Comparison of ENCODE assay signal across 11 cellular contexts in genomic region chr12:127809236-127809635, GRCh38.
DNase-seq lines count a peak whose midpoint lies in the region; TF ChIP-seq lines count a peak whose summit lies in the region.
"Had no signal": no experiment of that assay in that cellular context is flagged by ENCODE, and none has a peak within 500 bp of the region (broad histone marks: within the 10 kb centered on the region; RNA-seq: fewer than 3 reads in every experiment).

No MANE protein-coding gene starts in this region.

- no peaks in the 10 kb centered on the region for H3K27me3 Mint-ChIP-seq in Calu3 (ENCODE audit: unreplicated experiment)
- H3K27me3 Mint-ChIP-seq: activated CD4-positive, alpha-beta T cell treated with anti-CD3 and anti-CD28 coated beads for 36 hours; B cell had no signal

- H3K4me3 Mint-ChIP-seq in Calu3 (ENCODE audit: low read depth, unreplicated experiment) = no peak overlapping the region
- H3K4me3 Mint-ChIP-seq: activated CD4-positive, alpha-beta T cell treated with anti-CD3 and anti-CD28 coated beads for 36 hours; B cell had no signal

- 56 to 71% methylated on average over 1 of the region's 1 CpG for WGBS in transverse colon (ENCODE audit: low coverage in 1 of 2), 2 donors

- no peak for TF ChIP-seq CTCF in transverse colon (IDR thresholded peaks at IDR 0.05)
- TF ChIP-seq CTCF in tibial artery (IDR thresholded peaks at IDR 0.05) = no peak
- no peak for TF ChIP-seq CTCF in Calu3 (IDR thresholded peaks at IDR 0.05; ENCODE audit: unreplicated experiment)

- TF ChIP-seq EP300 in transverse colon (IDR thresholded peaks at IDR 0.05; ENCODE audit: low read depth) = no peak

- H3K27ac ChIP-seq in transverse colon (peak overlapping the region in 3 of 4 donors; percentile 2 to 39 (median 3)), tibial artery (peak overlapping the region in 1 of 2 donors; percentile 4)

- H3K4me3 ChIP-seq in transverse colon = no peak overlapping the region
- H3K4me3 ChIP-seq in tibial artery = no peak overlapping the region

- H3K27ac Mint-ChIP-seq in Calu3 (ENCODE audit: unreplicated experiment) = no peak overlapping the region
- H3K27ac Mint-ChIP-seq: activated CD4-positive, alpha-beta T cell treated with anti-CD3 and anti-CD28 coated beads for 36 hours; B cell had no signal

- H3K9me3 ChIP-seq in transverse colon (no peaks in the 10 kb centered on the region), tibial artery (no peaks in the 10 kb centered on the region)

- CTCF ChIA-PET in Calu3 (lab: Charles Lee) = no interaction called here

- H3K4me1 Mint-ChIP-seq in Calu3 (ENCODE audit: low read depth, unreplicated experiment) = no peaks in the 10 kb centered on the region
- H3K4me1 Mint-ChIP-seq: activated CD4-positive, alpha-beta T cell treated with anti-CD3 and anti-CD28 coated beads for 36 hours; B cell had no signal

- in situ Hi-C loops in transverse colon (cut with MboI; ENCODE audit: low pct_ligation_motif_present in 1 of 4, low pct_unique_long_range_greater_than_20kb in 1 of 4, low sequenced_read_pairs in 3 of 4) = no loop called here

- H3K9me3 Mint-ChIP-seq in Calu3 (ENCODE audit: low read depth, unreplicated experiment) = peaks cover 20% of the 10 kb centered on the region

- H3K36me3 ChIP-seq in transverse colon = no peaks in the 10 kb centered on the region
- no peaks in the 10 kb centered on the region for H3K36me3 ChIP-seq in tibial artery

- no peaks in the 10 kb centered on the region for H3K36me3 Mint-ChIP-seq in Calu3 (ENCODE audit: insufficient read depth, unreplicated experiment)

- TF ChIP-seq POLR2A in transverse colon (IDR thresholded peaks at IDR 0.05) = no peak

- DNase-seq in NCI-H510A treated with DMSO at 0.1 percent for 48 hours (lab: John Stamatoyannopoulos, UW) (peak; percentile 35), NCI-H510A (lab: John Stamatoyannopoulos, UW) (no peak), amniotic stem cell (lab: John Stamatoyannopoulos, UW) (peak; percentile 86), iris pigment epithelial cell (ENCODE audit: low read depth) (peak; percentile 72), transverse colon (no peak), tibial artery (no peak), Calu3 (no peak)
- no peak for DNase-seq in activated CD4-positive, alpha-beta T cell treated with anti-CD3 and anti-CD28 coated beads, Interleukin-2, amount 50 U/mL, for 48 hours
- DNase-seq: activated CD4-positive, alpha-beta T cell treated with anti-CD3 and anti-CD28 coated beads for 36 hours; NCI-H226 had no signal

- no peaks in the 10 kb centered on the region for H3K27me3 ChIP-seq in transverse colon
- no peaks in the 10 kb centered on the region for H3K27me3 ChIP-seq in tibial artery

- peaks cover 0 to 7% (median 0%) of the 10 kb centered on the region in 4 donors for H3K4me1 ChIP-seq in transverse colon
- H3K4me1 ChIP-seq in tibial artery = peaks cover 0 to 7% (median 0%) of the 10 kb centered on the region in 4 donors

- no TSS peak for BruUV-seq in Calu3 (replicated peaks; lab: Mats Ljungman, UMichigan)

- intact Hi-C loops in transverse colon (cut with DNase I; ENCODE audit: low total_unique reads) = no loop called here
- intact Hi-C loops in tibial artery (cut with DNase I; ENCODE audit: low total_unique reads) = no loop called here
- intact Hi-C loops in Calu3 (cut with micrococcal nuclease; ENCODE audit: unreplicated experiment) = no loop called here

Comparison
In these comparisons a context has a peak if more than half of its experiments do, and no peak if none do; other contexts are left out.
1. DNase-seq: peak in NCI-H510A treated with DMSO at 0.1 percent for 48 hours (single experiment), amniotic stem cell (single experiment) and iris pigment epithelial cell (single experiment); none in NCI-H510A (single experiment), transverse colon (single experiment), tibial artery (0 of 2), activated CD4-positive, alpha-beta T cell treated with anti-CD3 and anti-CD28 coated beads, Interleukin-2, amount 50 U/mL, for 48 hours (0 of 2) and Calu3 (single experiment).